Comparison of ENCODE assay signal across 1 cellular context in genomic region chr9:103183569-103184191, GRCh38.
TF ChIP-seq lines count a peak whose summit lies in the region.

No MANE protein-coding gene starts in this region.

TF ChIP-seq in HepG2, 621 proteins besides CTCF, POLR2A, EP300 and RAD21 (continued from another document):
- TF ChIP-seq, protein P1, sequence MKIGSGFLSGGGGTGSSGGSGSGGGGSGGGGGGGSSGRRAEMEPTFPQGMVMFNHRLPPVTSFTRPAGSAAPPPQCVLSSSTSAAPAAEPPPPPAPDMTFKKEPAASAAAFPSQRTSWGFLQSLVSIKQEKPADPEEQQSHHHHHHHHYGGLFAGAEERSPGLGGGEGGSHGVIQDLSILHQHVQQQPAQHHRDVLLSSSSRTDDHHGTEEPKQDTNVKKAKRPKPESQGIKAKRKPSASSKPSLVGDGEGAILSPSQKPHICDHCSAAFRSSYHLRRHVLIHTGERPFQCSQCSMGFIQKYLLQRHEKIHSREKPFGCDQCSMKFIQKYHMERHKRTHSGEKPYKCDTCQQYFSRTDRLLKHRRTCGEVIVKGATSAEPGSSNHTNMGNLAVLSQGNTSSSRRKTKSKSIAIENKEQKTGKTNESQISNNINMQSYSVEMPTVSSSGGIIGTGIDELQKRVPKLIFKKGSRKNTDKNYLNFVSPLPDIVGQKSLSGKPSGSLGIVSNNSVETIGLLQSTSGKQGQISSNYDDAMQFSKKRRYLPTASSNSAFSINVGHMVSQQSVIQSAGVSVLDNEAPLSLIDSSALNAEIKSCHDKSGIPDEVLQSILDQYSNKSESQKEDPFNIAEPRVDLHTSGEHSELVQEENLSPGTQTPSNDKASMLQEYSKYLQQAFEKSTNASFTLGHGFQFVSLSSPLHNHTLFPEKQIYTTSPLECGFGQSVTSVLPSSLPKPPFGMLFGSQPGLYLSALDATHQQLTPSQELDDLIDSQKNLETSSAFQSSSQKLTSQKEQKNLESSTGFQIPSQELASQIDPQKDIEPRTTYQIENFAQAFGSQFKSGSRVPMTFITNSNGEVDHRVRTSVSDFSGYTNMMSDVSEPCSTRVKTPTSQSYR (CRISPR knock-in tag; IDR thresholded peaks at IDR 0.05; ENCODE audit: borderline replicate concordance): no peak
- TF ChIP-seq GLMP (CRISPR knock-in tag; IDR thresholded peaks at IDR 0.05; ENCODE audit: borderline replicate concordance): no peak
- TF ChIP-seq CERS6 (CRISPR knock-in tag; IDR thresholded peaks at IDR 0.05): no peak
- TF ChIP-seq CCDC6 (CRISPR knock-in tag; IDR thresholded peaks at IDR 0.05): no peak
- no peak for TF ChIP-seq CAMTA2 (CRISPR knock-in tag; IDR thresholded peaks at IDR 0.05; ENCODE audit: borderline replicate concordance)
- TF ChIP-seq ZNF234 (CRISPR knock-in tag; conservative IDR thresholded peaks at IDR 0.05): no peak
- no peak for TF ChIP-seq ZC3H4 (CRISPR knock-in tag; IDR thresholded peaks at IDR 0.05; ENCODE audit: borderline replicate concordance)
- TF ChIP-seq TAF1 (CRISPR knock-in tag; IDR thresholded peaks at IDR 0.05): no peak
- TF ChIP-seq, protein P2, sequence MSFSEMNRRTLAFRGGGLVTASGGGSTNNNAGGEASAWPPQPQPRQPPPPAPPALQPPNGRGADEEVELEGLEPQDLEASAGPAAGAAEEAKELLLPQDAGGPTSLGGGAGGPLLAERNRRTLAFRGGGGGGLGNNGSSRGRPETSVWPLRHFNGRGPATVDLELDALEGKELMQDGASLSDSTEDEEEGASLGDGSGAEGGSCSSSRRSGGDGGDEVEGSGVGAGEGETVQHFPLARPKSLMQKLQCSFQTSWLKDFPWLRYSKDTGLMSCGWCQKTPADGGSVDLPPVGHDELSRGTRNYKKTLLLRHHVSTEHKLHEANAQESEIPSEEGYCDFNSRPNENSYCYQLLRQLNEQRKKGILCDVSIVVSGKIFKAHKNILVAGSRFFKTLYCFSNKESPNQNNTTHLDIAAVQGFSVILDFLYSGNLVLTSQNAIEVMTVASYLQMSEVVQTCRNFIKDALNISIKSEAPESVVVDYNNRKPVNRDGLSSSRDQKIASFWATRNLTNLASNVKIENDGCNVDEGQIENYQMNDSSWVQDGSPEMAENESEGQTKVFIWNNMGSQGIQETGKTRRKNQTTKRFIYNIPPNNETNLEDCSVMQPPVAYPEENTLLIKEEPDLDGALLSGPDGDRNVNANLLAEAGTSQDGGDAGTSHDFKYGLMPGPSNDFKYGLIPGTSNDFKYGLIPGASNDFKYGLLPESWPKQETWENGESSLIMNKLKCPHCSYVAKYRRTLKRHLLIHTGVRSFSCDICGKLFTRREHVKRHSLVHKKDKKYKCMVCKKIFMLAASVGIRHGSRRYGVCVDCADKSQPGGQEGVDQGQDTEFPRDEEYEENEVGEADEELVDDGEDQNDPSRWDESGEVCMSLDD (CRISPR knock-in tag; IDR thresholded peaks at IDR 0.05; ENCODE audit: borderline replicate concordance): no peak
- no peak for TF ChIP-seq ATRX (CRISPR knock-in tag; IDR thresholded peaks at IDR 0.05; ENCODE audit: borderline replicate concordance)
- TF ChIP-seq, protein P3, sequence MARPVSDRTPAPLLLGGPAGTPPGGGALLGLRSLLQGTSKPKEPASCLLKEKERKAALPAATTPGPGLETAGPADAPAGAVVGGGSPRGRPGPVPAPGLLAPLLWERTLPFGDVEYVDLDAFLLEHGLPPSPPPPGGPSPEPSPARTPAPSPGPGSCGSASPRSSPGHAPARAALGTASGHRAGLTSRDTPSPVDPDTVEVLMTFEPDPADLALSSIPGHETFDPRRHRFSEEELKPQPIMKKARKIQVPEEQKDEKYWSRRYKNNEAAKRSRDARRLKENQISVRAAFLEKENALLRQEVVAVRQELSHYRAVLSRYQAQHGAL (CRISPR knock-in tag; IDR thresholded peaks at IDR 0.05; ENCODE audit: not compliant biosample characterization): no peak
- TF ChIP-seq, protein P4, sequence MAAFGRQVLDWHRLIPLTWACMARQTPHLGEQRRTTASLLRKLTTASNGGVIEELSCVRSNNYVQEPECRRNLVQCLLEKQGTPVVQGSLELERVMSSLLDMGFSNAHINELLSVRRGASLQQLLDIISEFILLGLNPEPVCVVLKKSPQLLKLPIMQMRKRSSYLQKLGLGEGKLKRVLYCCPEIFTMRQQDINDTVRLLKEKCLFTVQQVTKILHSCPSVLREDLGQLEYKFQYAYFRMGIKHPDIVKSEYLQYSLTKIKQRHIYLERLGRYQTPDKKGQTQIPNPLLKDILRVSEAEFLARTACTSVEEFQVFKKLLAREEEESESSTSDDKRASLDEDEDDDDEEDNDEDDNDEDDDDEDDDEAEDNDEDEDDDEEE (CRISPR knock-in tag; IDR thresholded peaks at IDR 0.05): no peak
- TF ChIP-seq MAFK (conservative IDR thresholded peaks at IDR 0.05 in 1 of 2, IDR thresholded peaks at IDR 0.05 in 1 of 2; ENCODE audit: low read length in 2 of 2): peak; percentile 15 to 45; a peak in 3 of 4 replicates
- TF ChIP-seq MAFF (IDR thresholded peaks at IDR 0.05; ENCODE audit: low read depth, low read length): peak; percentile 55; the same call in 1 of the 2 replicates
- TF ChIP-seq ZSCAN25 (CRISPR knock-in tag; IDR thresholded peaks at IDR 0.05): no peak
- TF ChIP-seq EEA1 (CRISPR knock-in tag; IDR thresholded peaks at IDR 0.05; ENCODE audit: borderline replicate concordance): no peak
- TF ChIP-seq MYC (CRISPR knock-in tag; IDR thresholded peaks at IDR 0.05; ENCODE audit: borderline replicate concordance): no peak
- TF ChIP-seq NFE2 (CRISPR knock-in tag; IDR thresholded peaks at IDR 0.05): peak; percentile 83; the same call in 1 of the 2 replicates
- TF ChIP-seq SATB2 (CRISPR knock-in tag; IDR thresholded peaks at IDR 0.05): no peak
- TF ChIP-seq KLF12 (CRISPR knock-in tag; IDR thresholded peaks at IDR 0.05; ENCODE audit: borderline replicate concordance): no peak
- no peak for TF ChIP-seq SRY (CRISPR knock-in tag; IDR thresholded peaks at IDR 0.05)
